17 cellular contexts compared by ENCODE assay signal in genomic region chr6:23656257-23656731, GRCh38.
A peak's percentile ranks its signal among the peaks of the same experiment; 100 is the strongest.
DNase-seq lines count a peak whose midpoint lies in the region; TF ChIP-seq lines count a peak whose summit lies in the region.
"Had no signal": no experiment of that assay in that cellular context is flagged by ENCODE, and none has a peak within 500 bp of the region (broad histone marks: within the 10 kb centered on the region; RNA-seq: fewer than 3 reads in every experiment).

No MANE protein-coding gene starts in this region.

- H3K27me3 Mint-ChIP-seq in mesothelial cell of epicardium (ENCODE audit: low read depth) (no peaks in the 10 kb centered on the region), type B pancreatic cell (no peaks in the 10 kb centered on the region)
- H3K27me3 Mint-ChIP-seq: activated naive CD8-positive, alpha-beta T cell had no signal

- H3K27me3 ChIP-seq in WERI-Rb-1 (ENCODE audit: insufficient read depth, low read depth, severe bottlenecking), result no peaks in the 10 kb centered on the region
- H3K27me3 ChIP-seq: BE2C, esophagus squamous epithelium, heart right ventricle had no signal

- TF ChIP-seq CTCF in mesothelial cell of epicardium (IDR thresholded peaks at IDR 0.05; ENCODE audit: unreplicated experiment) (no peak), type B pancreatic cell (conservative IDR thresholded peaks at IDR 0.05) (no peak), WERI-Rb-1 (IDR thresholded peaks at IDR 0.05; ENCODE audit: low read depth, low read length) (no peak)

- H3K36me3 Mint-ChIP-seq in mesothelial cell of epicardium, result no peaks in the 10 kb centered on the region
- no peaks in the 10 kb centered on the region for H3K36me3 Mint-ChIP-seq in type B pancreatic cell
- H3K36me3 Mint-ChIP-seq: activated naive CD8-positive, alpha-beta T cell had no signal

- no peak overlapping the region for H3K27ac ChIP-seq in WERI-Rb-1
- H3K27ac ChIP-seq: esophagus squamous epithelium, heart right ventricle, KMS-11, psoas muscle had no signal

- no peaks in the 10 kb centered on the region for H3K9me3 ChIP-seq in WERI-Rb-1 (ENCODE audit: severe bottlenecking)
- H3K9me3 ChIP-seq: BE2C, esophagus squamous epithelium, heart right ventricle, psoas muscle had no signal

- DNase-seq in NCI-H146 (lab: John Stamatoyannopoulos, UW) (peak; percentile 96), RPMI7951 (ENCODE audit: low read depth) (peak; percentile 56), mesothelial cell of epicardium (ENCODE audit: low spot score in 2 of 2, unreplicated experiment in 2 of 2) (no peak), type B pancreatic cell (ENCODE audit: extremely low spot score, unreplicated experiment) (no peak), iPS-NIHi7 (ENCODE audit: extremely low spot score) (no peak), WERI-Rb-1 (no peak)
- DNase-seq in stimulated activated CD4-positive, alpha-beta T cell treated with anti-CD3 and anti-CD28 coated beads, Interleukin-15, amount 100 ng/mL, for 24 hours, result no peak
- DNase-seq: activated CD4-positive, alpha-beta T cell treated with anti-CD3 and anti-CD28 coated beads for 4 hours; BE2C; DMS79; esophagus squamous epithelium; heart right ventricle; NCI-H1694 treated with DMSO at 0.1 percent for 48 hours; psoas muscle; T-helper 9 cell had no signal

- no peak overlapping the region for H3K4me3 ChIP-seq in WERI-Rb-1 (ENCODE audit: low read depth, low read length)
- H3K4me3 ChIP-seq: esophagus squamous epithelium, heart right ventricle, psoas muscle had no signal

- peaks cover 62% of the 10 kb centered on the region for H3K4me1 Mint-ChIP-seq in mesothelial cell of epicardium
- peaks cover 37% of the 10 kb centered on the region for H3K4me1 Mint-ChIP-seq in type B pancreatic cell (ENCODE audit: unreplicated experiment)

- H3K4me3 Mint-ChIP-seq in mesothelial cell of epicardium (no peak overlapping the region), type B pancreatic cell (peak overlapping the region; percentile 50)
- H3K4me3 Mint-ChIP-seq: activated naive CD8-positive, alpha-beta T cell had no signal

- H3K27ac Mint-ChIP-seq in mesothelial cell of epicardium (peak overlapping the region; percentile 75), type B pancreatic cell (peak overlapping the region; percentile 33)
- H3K27ac Mint-ChIP-seq: activated naive CD8-positive, alpha-beta T cell had no signal

- no peaks in the 10 kb centered on the region for H3K36me3 ChIP-seq in WERI-Rb-1
- H3K36me3 ChIP-seq: BE2C, esophagus squamous epithelium, heart right ventricle had no signal

- H3K9me3 Mint-ChIP-seq in mesothelial cell of epicardium (no peaks in the 10 kb centered on the region), type B pancreatic cell (no peaks in the 10 kb centered on the region)

Comparison
In these comparisons a context has a peak if more than half of its experiments do, and no peak if none do; other contexts are left out.
1. DNase-seq: peak in NCI-H146 (single experiment) and RPMI7951 (single experiment); none in mesothelial cell of epicardium (0 of 2), type B pancreatic cell (single experiment), stimulated activated CD4-positive, alpha-beta T cell treated with anti-CD3 and anti-CD28 coated beads, Interleukin-15, amount 100 ng/mL, for 24 hours (single experiment), iPS-NIHi7 (single experiment) and WERI-Rb-1 (single experiment).